ENCODE assay signal across 22 cellular contexts in the genomic region with DNA sequence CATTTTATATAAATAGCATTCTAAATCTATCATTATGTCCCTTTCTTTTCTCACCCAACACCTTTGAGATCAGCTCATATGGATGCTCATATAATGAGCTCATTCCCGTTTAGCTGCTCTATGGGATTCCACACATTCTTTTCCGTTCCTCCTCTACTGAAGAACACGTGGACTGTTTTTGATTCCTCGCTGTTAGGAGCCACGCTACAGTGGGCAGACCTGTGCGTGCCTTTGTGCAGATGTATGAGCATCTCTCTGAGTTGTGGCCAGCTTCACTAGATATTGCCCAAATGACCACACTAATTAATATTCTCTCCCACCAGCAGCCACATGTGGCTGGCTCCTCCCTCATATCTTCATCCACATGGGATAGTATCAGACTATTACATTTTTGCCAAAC. TPM values are rescaled to one million over a fixed set of nuclear protein-coding genes. Genes with fewer than 3 reads are reported as not detected.
DNase-seq lines count a peak whose midpoint lies in the region; ATAC-seq, FAIRE-seq and TF ChIP-seq lines count a peak whose summit lies in the region.
"Had no signal": no experiment of that assay in that cellular context is flagged by ENCODE, and none has a peak within 500 bp of the region (broad histone marks: within the 10 kb centered on the region; RNA-seq: fewer than 3 reads in every experiment).

No MANE protein-coding gene starts in this region.

- peaks cover 10% of the 10 kb centered on the region for H3K27me3 Mint-ChIP-seq in T-helper 17 cell
- peaks cover 12% of the 10 kb centered on the region for H3K27me3 Mint-ChIP-seq in nephron progenitor cell (ENCODE audit: low read depth, poor library complexity)
- H3K27me3 Mint-ChIP-seq in T-cell, result peaks cover 0 to 5% of the 10 kb centered on the region in 2 donors
- H3K27me3 Mint-ChIP-seq: activated T-cell treated with anti-CD3 and anti-CD28 coated beads, Interleukin-2, amount 50 U/mL, for 24 hours had no signal

- H3K27me3 ChIP-seq in kidney epithelial cell (ENCODE audit: control insufficient read depth, insufficient read depth, low read length), result no peaks in the 10 kb centered on the region
- H3K27me3 ChIP-seq: hepatocyte, neural progenitor cell had no signal

- DNase-seq in ACHN (peak; percentile 57), GM12891 (ENCODE audit: insufficient read length, low spot score) (no peak), T-helper 17 cell (no peak), kidney epithelial cell (ENCODE audit: low read depth) (peak; percentile 69), nephron progenitor cell (no peak), NCI-H526 treated with DMSO at 0.1 percent for 48 hours (lab: John Stamatoyannopoulos, UW) (no peak), T-cell (no peak)
- DNase-seq: activated CD4-positive, alpha-beta T cell treated with anti-CD3 and anti-CD28 coated beads, Interleukin-2, amount 10 ng/mL, durations not matched to agents 24 days and 14 days; activated T-cell treated with anti-CD3 and anti-CD28 coated beads, Interleukin-2, amount 50 U/mL, for 24 hours; erythroblast; NCI-H2081 treated with DMSO at 0.1 percent for 48 hours; NCI-H82; Right ventricle myocardium superior had no signal

- ATAC-seq in T-helper 17 cell (no peak), GM21619 (IDR thresholded peaks at IDR 0.05; ENCODE audit: unreplicated experiment) (no peak), T-cell (replicated peaks in 1 of 4) (no peak)
- ATAC-seq: sciatic nerve; stimulated activated effector memory CD8-positive, alpha-beta T cell treated with anti-CD3 and anti-CD28 coated beads, Interleukin-12 subunit alpha, Interleukin-12 subunit beta, amount 100 ng/mL, for 72 hours had no signal

- H3K9me3 Mint-ChIP-seq in nephron progenitor cell (no peaks in the 10 kb centered on the region), T-cell (no peaks in the 10 kb centered on the region)
- H3K9me3 Mint-ChIP-seq: activated CD4-positive, alpha-beta T cell treated with anti-CD3 and anti-CD28 coated beads, Interleukin-2, amount 10 ng/mL, durations not matched to agents 24 days and 14 days; activated T-cell treated with anti-CD3 and anti-CD28 coated beads, Interleukin-2, amount 50 U/mL, for 24 hours; neural progenitor cell; stimulated activated effector memory CD8-positive, alpha-beta T cell treated with anti-CD3 and anti-CD28 coated beads, Interleukin-12 subunit alpha, Interleukin-12 subunit beta, amount 100 ng/mL, for 72 hours; T-helper 2 cell treated with Interferon-gamma antibody and Interleukin-4, amounts not matched to agents 5 μg/mL and 100 μg/mL, for 36 hours had no signal

- POLR2A ChIA-PET in T-cell (lab: Charles Lee), result no interaction called here

- FAIRE-seq in GM12891 (lab: Jason Lieb, UNC), result peak; percentile 92
- FAIRE-seq: colon had no signal

- H3K4me1 Mint-ChIP-seq in T-helper 17 cell (peaks cover 12% of the 10 kb centered on the region), nephron progenitor cell (peaks cover 17% of the 10 kb centered on the region), T-cell (peaks cover 0 to 35% (median 8%) of the 10 kb centered on the region in 3 donors)

- H3K9me3 ChIP-seq in T-helper 17 cell (ENCODE audit: control insufficient read depth, low read length, poor library complexity, severe bottlenecking), result no peaks in the 10 kb centered on the region

- H3K4me3 ChIP-seq in kidney epithelial cell (ENCODE audit: low read depth, low read length), result no peak overlapping the region
- H3K4me3 ChIP-seq: hepatocyte, neural progenitor cell had no signal

- no peak for TF ChIP-seq POLR2A in GM12891 (IDR thresholded peaks at IDR 0.05; ENCODE audit: low read depth, low read length)

- in situ Hi-C loops in ACHN (cut with HindIII; ENCODE audit: low pct_ligation_motif_present, low pct_unique_long_range_greater_than_20kb, low sequenced_read_pairs), result no loop called here

- CTCF ChIA-PET in T-cell (lab: Charles Lee), result interaction anchor here in 1 of 2 donors (1.0 to 1.1 kb wide), 2 partner anchors 10 to 11 kb away, joined by 3 read pairs; no protein-coding TSS in a partner anchor

- no peaks in the 10 kb centered on the region for H3K36me3 ChIP-seq in kidney epithelial cell (ENCODE audit: control insufficient read depth, insufficient read depth, low read length)
- H3K36me3 ChIP-seq: neural progenitor cell had no signal

- H3K4me3 Mint-ChIP-seq in T-helper 17 cell, result no peak overlapping the region
- H3K4me3 Mint-ChIP-seq in nephron progenitor cell, result no peak overlapping the region
- H3K4me3 Mint-ChIP-seq in T-cell, result no peak overlapping the region
- H3K4me3 Mint-ChIP-seq: activated CD4-positive, alpha-beta T cell treated with anti-CD3 and anti-CD28 coated beads, Interleukin-2, amount 10 ng/mL, durations not matched to agents 24 days and 14 days; activated T-cell treated with anti-CD3 and anti-CD28 coated beads, Interleukin-2, amount 50 U/mL, for 24 hours; neural progenitor cell; stimulated activated effector memory CD8-positive, alpha-beta T cell treated with anti-CD3 and anti-CD28 coated beads, Interleukin-12 subunit alpha, Interleukin-12 subunit beta, amount 100 ng/mL, for 72 hours; T-helper 2 cell treated with Interferon-gamma antibody and Interleukin-4, amounts not matched to agents 5 μg/mL and 100 μg/mL, for 36 hours had no signal

- H3K36me3 Mint-ChIP-seq in T-helper 17 cell (ENCODE audit: low read depth) (no peaks in the 10 kb centered on the region), nephron progenitor cell (ENCODE audit: low read depth) (no peaks in the 10 kb centered on the region), T-cell (no peaks in the 10 kb centered on the region)
- H3K36me3 Mint-ChIP-seq: neural progenitor cell; stimulated activated effector memory CD8-positive, alpha-beta T cell treated with anti-CD3 and anti-CD28 coated beads, Interleukin-12 subunit alpha, Interleukin-12 subunit beta, amount 100 ng/mL, for 72 hours had no signal

- TF ChIP-seq CTCF in kidney epithelial cell (IDR thresholded peaks at IDR 0.05; ENCODE audit: insufficient read depth, low read length, poor library complexity, severe bottlenecking), result no peak
- TF ChIP-seq CTCF in nephron progenitor cell (IDR thresholded peaks at IDR 0.05), result no peak

- H3K27ac Mint-ChIP-seq in T-helper 17 cell (peak overlapping the region; percentile 21), nephron progenitor cell (no peak overlapping the region), T-cell (no peak overlapping the region)
- H3K27ac Mint-ChIP-seq: activated CD4-positive, alpha-beta T cell treated with anti-CD3 and anti-CD28 coated beads, Interleukin-2, amount 10 ng/mL, durations not matched to agents 24 days and 14 days; activated T-cell treated with anti-CD3 and anti-CD28 coated beads, Interleukin-2, amount 50 U/mL, for 24 hours; neural progenitor cell; stimulated activated effector memory CD8-positive, alpha-beta T cell treated with anti-CD3 and anti-CD28 coated beads, Interleukin-12 subunit alpha, Interleukin-12 subunit beta, amount 100 ng/mL, for 72 hours; T-helper 2 cell treated with Interferon-gamma antibody and Interleukin-4, amounts not matched to agents 5 μg/mL and 100 μg/mL, for 36 hours had no signal

TF ChIP-seq in GM12891, 5 proteins besides CTCF, POLR2A, EP300 and RAD21:
- TF ChIP-seq POLR2AphosphoS5 (IDR thresholded peaks at IDR 0.05; ENCODE audit: low read depth, low read length), result no peak
- no peak for TF ChIP-seq POU2F2 (IDR thresholded peaks at IDR 0.05; ENCODE audit: low read depth, low read length)
- no peak for TF ChIP-seq PAX5 (IDR thresholded peaks at IDR 0.05; ENCODE audit: insufficient read depth, low read length, severe bottlenecking)
- TF ChIP-seq SPI1 (IDR thresholded peaks at IDR 0.05; ENCODE audit: low read depth, low read length), result no peak
- no peak for TF ChIP-seq TAF1 (IDR thresholded peaks at IDR 0.05; ENCODE audit: low read depth, low read length)

RNA-seq across cellular contexts. Expression of a gene that starts 6.0 kb away (rescaled TPM):
- polyA plus RNA-seq in GM12891 (2012; ENCODE audit: low read depth, missing spikeins), result 125 TPM
- total RNA-seq in T-helper 17 cell, result 1 to 10 TPM in 1 of 2 donors, not detected in 1; 1.1 TPM
- total RNA-seq in kidney epithelial cell, result not detected in 2 replicates
- total RNA-seq in T-cell, result 1 to 10 TPM in 3 of 5 donors, under 1 TPM in 1, not detected in 1; 0.60 to 7.2 (median 5.0) TPM
- total RNA-seq: activated CD4-positive, alpha-beta T cell treated with anti-CD3 and anti-CD28 coated beads, Interleukin-2, amount 10 ng/mL, durations not matched to agents 24 days and 14 days; hepatocyte; HT-29; lower leg skin; Right ventricle myocardium superior; sciatic nerve had no signal
- polyA plus RNA-seq: hepatocyte had no signal

Comparison
In these comparisons a context has a peak if more than half of its experiments do, and no peak if none do; other contexts are left out.
1. DNase-seq: peak in ACHN (single experiment) and kidney epithelial cell (single experiment); none in GM12891 (single experiment), T-helper 17 cell (0 of 3), nephron progenitor cell (single experiment), NCI-H526 treated with DMSO at 0.1 percent for 48 hours (single experiment) and T-cell (0 of 34).